Comparison of ENCODE assay signal across 8 cellular contexts in the genomic region with DNA sequence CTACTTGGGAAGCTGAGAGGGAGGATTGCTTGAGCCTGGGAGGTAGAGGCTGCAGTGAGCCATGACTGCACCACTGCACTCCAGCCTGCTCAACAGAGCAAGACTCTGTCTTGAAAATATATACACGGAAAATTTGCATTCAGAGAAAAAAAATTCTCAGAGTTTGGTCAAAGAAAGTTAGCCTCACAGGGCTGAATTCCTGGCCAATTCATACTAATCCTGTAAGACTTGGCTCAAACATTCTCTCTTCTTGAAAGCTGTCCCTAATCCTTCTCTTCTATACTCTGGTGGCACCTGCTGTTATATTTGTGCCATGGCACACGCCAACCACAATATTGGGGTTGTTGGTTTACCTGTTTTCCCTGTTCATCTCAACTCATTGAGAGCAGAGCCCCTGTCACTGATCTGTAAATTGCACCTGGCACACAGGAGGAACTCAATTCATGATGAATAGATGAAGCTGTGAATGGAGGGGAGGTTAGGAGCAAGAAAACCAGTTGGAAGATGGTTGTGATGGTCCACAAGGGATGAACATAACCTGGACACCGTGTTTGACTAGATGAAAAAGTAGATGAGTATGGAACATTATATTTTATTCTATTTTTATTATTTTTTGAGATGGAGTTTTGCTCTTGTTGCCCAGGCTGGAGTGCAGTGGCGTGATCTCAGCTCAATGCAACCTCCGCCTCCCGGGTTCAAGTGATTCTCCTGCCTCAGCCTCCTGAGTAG. TPM values are rescaled to one million over a fixed set of nuclear protein-coding genes. Genes with fewer than 3 reads are reported as not detected.
DNase-seq lines count a peak whose midpoint lies in the region; ATAC-seq and TF ChIP-seq lines count a peak whose summit lies in the region.

No MANE protein-coding gene starts in this region.

- TF ChIP-seq CTCF in Calu3 (IDR thresholded peaks at IDR 0.05; ENCODE audit: unreplicated experiment) (peak; percentile 65), HCT116 (IDR thresholded peaks at IDR 0.05 in 2 of 3, conservative IDR thresholded peaks at IDR 0.05 in 1 of 3; ENCODE audit: borderline replicate concordance in 1 of 3, insufficient read depth in 1 of 3, low read depth in 2 of 3, low read length in 2 of 3) (peak; percentile 74 to 82 (median 75)), epithelial cell of esophagus (IDR thresholded peaks at IDR 0.05; ENCODE audit: insufficient read depth, low read depth, low read length, missing control alignments) (peak; percentile 81), stomach (IDR thresholded peaks at IDR 0.05) (peak in 5 of 7 experiments; percentile 37 to 83 (median 60))

- H3K36me3 Mint-ChIP-seq in Calu3 (ENCODE audit: insufficient read depth, unreplicated experiment): peaks cover 7% of the 10 kb centered on the region
- H3K36me3 Mint-ChIP-seq in activated naive CD8-positive, alpha-beta T cell treated with anti-CD3 and anti-CD28 coated beads, Interleukin-2, amount 50 U/mL, for 24 hours (ENCODE audit: low read depth): no peaks in the 10 kb centered on the region

- DNase-seq in Calu3: peak; percentile 59
- peak; percentile 40 for DNase-seq in HCT116 (ENCODE audit: low read depth, low spot score)
- DNase-seq in NCI-H748 treated with DMSO at 0.1 percent for 48 hours (lab: John Stamatoyannopoulos, UW): peak; percentile 67
- DNase-seq in epithelial cell of esophagus (ENCODE audit: low read depth): peak; percentile 64
- DNase-seq in stomach: peak; percentile 53
- DNase-seq in stimulated activated CD4-positive, alpha-beta T cell treated with anti-CD3 and anti-CD28 coated beads, Interleukin-15, amount 100 ng/mL, for 24 hours: no peak
- no peak for DNase-seq in activated naive CD8-positive, alpha-beta T cell treated with anti-CD3 and anti-CD28 coated beads, Interleukin-2, amount 50 U/mL, for 24 hours

- intact Hi-C loops in Calu3 (cut with micrococcal nuclease; ENCODE audit: unreplicated experiment): loop anchor here (1.0 to 5.0 kb wide), 4 partner anchors 37 to 657 kb away; a partner anchor contains a TSS
- intact Hi-C loops in HCT116 (cut with micrococcal nuclease): loop anchor here (1.0 to 10.0 kb wide), 3 partner anchors 168 to 654 kb away; no protein-coding TSS in a partner anchor
- intact Hi-C loops in stomach (cut with DNase I; ENCODE audit: low total_unique reads): no loop called here

- no TSS peak for BruUV-seq in Calu3 (replicated peaks; lab: Mats Ljungman, UMichigan)
- BruUV-seq in HCT116 (replicated peaks; lab: Mats Ljungman, UMichigan): no TSS peak

- no peaks in the 10 kb centered on the region for H4K20me1 ChIP-seq in HCT116 (ENCODE audit: insufficient read depth)

- no peak overlapping the region for H3K4me3 ChIP-seq in HCT116 (replicated peaks in 1 of 2; ENCODE audit: low read depth in 1 of 2, low read length in 2 of 2)
- no peak overlapping the region for H3K4me3 ChIP-seq in epithelial cell of esophagus (ENCODE audit: low read length)
- no peak overlapping the region for H3K4me3 ChIP-seq in stomach

- no peak for TF ChIP-seq EP300 in stomach (IDR thresholded peaks at IDR 0.05)

- no peaks in the 10 kb centered on the region for H3K79me2 ChIP-seq in HCT116 (ENCODE audit: insufficient read depth, low read length)

- H3K27me3 ChIP-seq in HCT116 (ENCODE audit: insufficient read depth, low read length): no peaks in the 10 kb centered on the region
- H3K27me3 ChIP-seq in stomach: no peaks in the 10 kb centered on the region

- no peak overlapping the region for H3K4me3 Mint-ChIP-seq in Calu3 (ENCODE audit: low read depth, unreplicated experiment)
- H3K4me3 Mint-ChIP-seq in activated naive CD8-positive, alpha-beta T cell treated with anti-CD3 and anti-CD28 coated beads, Interleukin-2, amount 50 U/mL, for 24 hours: no peak overlapping the region

- no peak overlapping the region for H3K9ac ChIP-seq in HCT116 (ENCODE audit: low read length)

- no peaks in the 10 kb centered on the region for H3K9me2 ChIP-seq in HCT116 (ENCODE audit: insufficient read depth)

- RAD21 ChIA-PET in HCT116 (lab: Charles Lee; ENCODE audit: low non-redundant PET in 1 of 2, low total read pairs in 2 of 2, uncharacterized antibody in 2 of 2, unreplicated experiment in 2 of 2): interaction anchor here (1.0 to 2.8 kb wide), 3 partner anchors 167 to 176 kb away, joined by 4 to 21 read pairs (median 12); no protein-coding TSS in a partner anchor

- POLR2A ChIA-PET in HCT116 (lab: Charles Lee): interaction anchor here (1.0 to 5.2 kb wide), 2 partner anchors 167 to 170 kb away, joined by 3 to 25 read pairs; no protein-coding TSS in a partner anchor

- no peak overlapping the region for H3K27ac ChIP-seq in HCT116 (ENCODE audit: low read depth, low read length)
- H3K27ac ChIP-seq in stomach: peak overlapping the region in 1 of 5 donors; percentile 74

- no peak overlapping the region for H3K4me2 ChIP-seq in HCT116 (ENCODE audit: low read length)

- peak; percentile 88 for TF ChIP-seq RAD21 in HCT116 (IDR thresholded peaks at IDR 0.05; ENCODE audit: low read depth)

- H3K9me3 ChIP-seq in HCT116 (ENCODE audit: control insufficient read depth in 1 of 2, insufficient read depth in 1 of 2, low read depth in 1 of 2, low read length in 2 of 2): no peaks in the 10 kb centered on the region
- no peaks in the 10 kb centered on the region for H3K9me3 ChIP-seq in stomach

- TF ChIP-seq POLR2A in HCT116 (IDR thresholded peaks at IDR 0.05; ENCODE audit: borderline replicate concordance, extremely low read depth, insufficient read depth, insufficient read length) (no peak), stomach (IDR thresholded peaks at IDR 0.05) (no peak)

- no peak overlapping the region for H2AFZ ChIP-seq in HCT116 (ENCODE audit: low read depth, low read length, poor library complexity, severe bottlenecking)

- peaks cover 15% of the 10 kb centered on the region for H3K4me1 Mint-ChIP-seq in Calu3 (ENCODE audit: low read depth, unreplicated experiment)
- H3K4me1 Mint-ChIP-seq in activated naive CD8-positive, alpha-beta T cell treated with anti-CD3 and anti-CD28 coated beads, Interleukin-2, amount 50 U/mL, for 24 hours: no peaks in the 10 kb centered on the region

- H3K27me3 Mint-ChIP-seq in Calu3 (ENCODE audit: unreplicated experiment): no peaks in the 10 kb centered on the region
- no peaks in the 10 kb centered on the region for H3K27me3 Mint-ChIP-seq in activated naive CD8-positive, alpha-beta T cell treated with anti-CD3 and anti-CD28 coated beads, Interleukin-2, amount 50 U/mL, for 24 hours

- ATAC-seq in HCT116 (peak; percentile 54), HG02870 (IDR thresholded peaks at IDR 0.05; ENCODE audit: unreplicated experiment) (no peak)
- ATAC-seq in activated naive CD8-positive, alpha-beta T cell treated with anti-CD3 and anti-CD28 coated beads, Interleukin-2, amount 50 U/mL, for 24 hours: no peak

- CTCF ChIA-PET in Calu3 (lab: Charles Lee) (interaction anchor here (0.6 to 3.4 kb wide), 7 partner anchors 17 to 198 kb away, joined by 4 to 43 read pairs (median 5); no protein-coding TSS in a partner anchor), HCT116 (lab: Charles Lee) (interaction anchor here (0.7 to 6.9 kb wide), 5 partner anchors 167 to 1336 kb away, joined by 3 to 99 read pairs (median 5); no protein-coding TSS in a partner anchor)

- H3K9me3 Mint-ChIP-seq in Calu3 (ENCODE audit: low read depth, unreplicated experiment): no peaks in the 10 kb centered on the region
- no peaks in the 10 kb centered on the region for H3K9me3 Mint-ChIP-seq in activated naive CD8-positive, alpha-beta T cell treated with anti-CD3 and anti-CD28 coated beads, Interleukin-2, amount 50 U/mL, for 24 hours

- peaks cover 21 to 40% of the 10 kb centered on the region in 2 experiments for H3K4me1 ChIP-seq in HCT116 (ENCODE audit: control insufficient read depth in 1 of 2, insufficient read depth in 2 of 2, low read length in 2 of 2)
- H3K4me1 ChIP-seq in stomach: peaks cover 0 to 15% (median 6%) of the 10 kb centered on the region in 4 donors

- H3K36me3 ChIP-seq in HCT116 (ENCODE audit: control insufficient read depth in 1 of 2, insufficient read depth in 2 of 2, low read length in 2 of 2) (no peaks in the 10 kb centered on the region), stomach (no peaks in the 10 kb centered on the region)

- no peak overlapping the region for H3K27ac Mint-ChIP-seq in Calu3 (ENCODE audit: unreplicated experiment)
- H3K27ac Mint-ChIP-seq in activated naive CD8-positive, alpha-beta T cell treated with anti-CD3 and anti-CD28 coated beads, Interleukin-2, amount 50 U/mL, for 24 hours: no peak overlapping the region

- 75 to 88% (median 82%) methylated on average over 6 of the region's 6 CpGs for WGBS in stomach, 5 donors

TF ChIP-seq in HCT116, 20 proteins besides CTCF, POLR2A, EP300 and RAD21 (continues in another document):
- TF ChIP-seq EZH2phosphoT487 (IDR thresholded peaks at IDR 0.05; ENCODE audit: borderline replicate concordance) (no peak), JUND (IDR thresholded peaks at IDR 0.05) (no peak), POLR2AphosphoS5 (IDR thresholded peaks at IDR 0.05; ENCODE audit: low read depth, low read length) (no peak), FOSL1 (IDR thresholded peaks at IDR 0.05; ENCODE audit: low read depth) (no peak), ZFX (IDR thresholded peaks at IDR 0.05) (no peak), SP1 (IDR thresholded peaks at IDR 0.05; ENCODE audit: low read depth) (no peak), EZH2 (IDR thresholded peaks at IDR 0.05) (no peak), YY1 (IDR thresholded peaks at IDR 0.05; ENCODE audit: extremely low read depth, insufficient replicate concordance, low read depth, low read length) (no peak), SRF (IDR thresholded peaks at IDR 0.05; ENCODE audit: low read depth) (no peak), ELF1 (IDR thresholded peaks at IDR 0.05; ENCODE audit: borderline replicate concordance, low read depth) (no peak), SIN3A (IDR thresholded peaks at IDR 0.05; ENCODE audit: low read depth) (no peak), ZNF274 (IDR thresholded peaks at IDR 0.05; ENCODE audit: low read depth, low read length) (no peak), CBX3 (IDR thresholded peaks at IDR 0.05; ENCODE audit: low read depth) (no peak; the same call in 1 of the 2 replicates), TCF7L2 (IDR thresholded peaks at IDR 0.05; ENCODE audit: borderline replicate concordance, extremely low read depth, insufficient read depth, insufficient read length) (no peak)
- TF ChIP-seq, protein P1, sequence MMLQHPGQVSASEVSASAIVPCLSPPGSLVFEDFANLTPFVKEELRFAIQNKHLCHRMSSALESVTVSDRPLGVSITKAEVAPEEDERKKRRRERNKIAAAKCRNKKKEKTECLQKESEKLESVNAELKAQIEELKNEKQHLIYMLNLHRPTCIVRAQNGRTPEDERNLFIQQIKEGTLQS (IDR thresholded peaks at IDR 0.05): no peak

RNA-seq across cellular contexts. Expression of a gene that starts 36.8 kb away (rescaled TPM):
- total RNA-seq in Calu3 (2022) (22.0 and 22.4 TPM in 2 replicates), HCT116 (2021; ENCODE audit: unreplicated experiment) (17.0 TPM), stomach (10 to 100 TPM in 3 of 5 donors, 1 to 10 TPM in 1, under 1 TPM in 1; 0.29 to 34.1 (median 15.8) TPM)
- 15.4 and 19.2 TPM in 2 replicates for polyA plus RNA-seq in HCT116 (2012)
- 10 to 100 TPM; 25.4 to 36.0 (median 35.6) TPM for polyA plus RNA-seq in stomach

RNA-seq across cellular contexts. Expression of a gene that starts 40.7 kb away (rescaled TPM):
- total RNA-seq in Calu3 (2022): 24.5 and 27.9 TPM in 2 replicates
- total RNA-seq in HCT116 (2021; ENCODE audit: unreplicated experiment): 32.2 TPM
- polyA plus RNA-seq in HCT116 (2012): 25.0 and 31.1 TPM in 2 replicates
- total RNA-seq in stomach: 10 to 100 TPM; 15.8 to 95.3 (median 30.1) TPM
- 10 to 100 TPM; 29.3 to 57.0 (median 39.4) TPM for polyA plus RNA-seq in stomach

Comparison
In these comparisons a context has a peak if more than half of its experiments do, and no peak if none do; other contexts are left out.
1. DNase-seq: peak in Calu3 (single experiment), HCT116 (single experiment), NCI-H748 treated with DMSO at 0.1 percent for 48 hours (single experiment), epithelial cell of esophagus (single experiment) and stomach (single experiment); none in stimulated activated CD4-positive, alpha-beta T cell treated with anti-CD3 and anti-CD28 coated beads, Interleukin-15, amount 100 ng/mL, for 24 hours (single experiment) and activated naive CD8-positive, alpha-beta T cell treated with anti-CD3 and anti-CD28 coated beads, Interleukin-2, amount 50 U/mL, for 24 hours (single experiment).
2. Peak in every context shown above with its lines, with median percentiles within 50 percentile points of each other: CTCF ChIP-seq.